Comparison of ENCODE assay signal across 18 cellular contexts in genomic region chr6:90399970-90400369, GRCh38.
DNase-seq lines count a peak whose midpoint lies in the region; ATAC-seq and TF ChIP-seq lines count a peak whose summit lies in the region.
"Had no signal": no experiment of that assay in that cellular context is flagged by ENCODE, and none has a peak within 500 bp of the region (broad histone marks: within the 10 kb centered on the region; RNA-seq: fewer than 3 reads in every experiment).

No MANE protein-coding gene starts in this region.

- H3K4me3 Mint-ChIP-seq in activated CD4-positive, alpha-beta T cell treated with anti-CD3 and anti-CD28 coated beads for 36 hours: peak overlapping the region; percentile 62
- H3K4me3 Mint-ChIP-seq: CD14-positive monocyte; dendritic cell treated with granulocyte-macrophage colony-stimulating factor and Interleukin-4, amounts not matched to agents 40 ng/mL and 50 ng/mL, for 4 days; H9 had no signal

- WGBS in suprapubic skin: 76% methylated on average over 12 of the region's 12 CpGs

- intact Hi-C loops in activated CD4-positive, alpha-beta T cell treated with anti-CD3 and anti-CD28 coated beads for 36 hours (cut with DNase I, micrococcal nuclease): loop anchor here (2.0 to 5.0 kb wide), 5 partner anchors 67 to 448 kb away; partner anchors contain the start of gene MAP3K7 (in 1 of the 2)
- intact Hi-C loops in gastrocnemius medialis (cut with DNase I; ENCODE audit: low total_unique reads): loop anchor here (10.0 kb wide), 1 partner anchor 425 kb away; no protein-coding TSS in a partner anchor

- H3K27me3 ChIP-seq in suprapubic skin: peaks cover 7% of the 10 kb centered on the region
- peaks cover 0 to 5% (median 4%) of the 10 kb centered on the region in 3 donors for H3K27me3 ChIP-seq in gastrocnemius medialis
- H3K27me3 ChIP-seq: gastroesophageal sphincter, right lobe of liver, upper lobe of left lung had no signal

- H3K4me3 ChIP-seq in HEK293 (ENCODE audit: low read depth, low read length) (no peak overlapping the region), suprapubic skin (no peak overlapping the region), gastrocnemius medialis (no peak overlapping the region)
- H3K4me3 ChIP-seq: gastroesophageal sphincter, left ventricle myocardium inferior, right lobe of liver, upper lobe of left lung had no signal

- CTCF ChIA-PET in activated CD4-positive, alpha-beta T cell treated with anti-CD3 and anti-CD28 coated beads for 36 hours (lab: Charles Lee): interaction anchor here (0.8 to 7.5 kb wide), 11 partner anchors 15 to 460 kb away, joined by 3 to 63 read pairs (median 5); no protein-coding TSS in a partner anchor
- CTCF ChIA-PET in HEK293 (lab: Yijun Ruan, JAX): interaction anchor here (0.6 to 1.6 kb wide), 5 partner anchors 12 to 217 kb away, joined by 3 to 7 read pairs (median 3); no protein-coding TSS in a partner anchor

- peak; percentile 61 for DNase-seq in activated CD4-positive, alpha-beta T cell treated with anti-CD3 and anti-CD28 coated beads for 36 hours
- DNase-seq in activated CD4-positive, alpha-beta T cell treated with anti-CD3 and anti-CD28 coated beads, Interleukin-2, amount 50 U/mL, for 1 hour: no peak
- DNase-seq in activated CD8-positive, alpha-beta memory T cell treated with anti-CD3 and anti-CD28 coated beads, Interleukin-2, amount 50 U/mL, for 24 hours (ENCODE audit: extremely low read depth): peak; percentile 32
- DNase-seq in left kidney (ENCODE audit: low read depth, low spot score) (peak; percentile 32), NCI-H1436 treated with DMSO at 0.1 percent for 48 hours (lab: John Stamatoyannopoulos, UW) (no peak), suprapubic skin (ENCODE audit: low spot score in 2 of 2) (no peak), gastrocnemius medialis (no peak)
- DNase-seq: DMS79 treated with DMSO at 0.1 percent for 48 hours, H9, left ventricle myocardium inferior, NCI-H1694, NCI-H510A, right lobe of liver had no signal

- H3K27ac Mint-ChIP-seq in activated CD4-positive, alpha-beta T cell treated with anti-CD3 and anti-CD28 coated beads for 36 hours: peak overlapping the region; percentile 94
- H3K27ac Mint-ChIP-seq: dendritic cell treated with granulocyte-macrophage colony-stimulating factor and Interleukin-4, amounts not matched to agents 40 ng/mL and 50 ng/mL, for 4 days; H9 had no signal

- H3K4me1 Mint-ChIP-seq in activated CD4-positive, alpha-beta T cell treated with anti-CD3 and anti-CD28 coated beads for 36 hours: peaks cover 90% of the 10 kb centered on the region

- no peaks in the 10 kb centered on the region for H3K27me3 Mint-ChIP-seq in activated CD4-positive, alpha-beta T cell treated with anti-CD3 and anti-CD28 coated beads for 36 hours
- H3K27me3 Mint-ChIP-seq: dendritic cell treated with granulocyte-macrophage colony-stimulating factor and Interleukin-4, amounts not matched to agents 40 ng/mL and 50 ng/mL, for 4 days had no signal

- POLR2A ChIA-PET in activated CD4-positive, alpha-beta T cell treated with anti-CD3 and anti-CD28 coated beads for 36 hours (lab: Charles Lee): interaction anchor here (1.0 to 2.1 kb wide), 3 partner anchors 12 to 60 kb away, joined by 3 to 10 read pairs (median 6); no protein-coding TSS in a partner anchor
- POLR2A ChIA-PET in HEK293 (lab: Yijun Ruan, JAX): interaction anchor here (0.6 kb wide), 1 partner anchor 109 kb away, joined by 3 read pairs; no protein-coding TSS in a partner anchor

- no peak for TF ChIP-seq EP300 in suprapubic skin (IDR thresholded peaks at IDR 0.05)

- H3K27ac ChIP-seq in HEK293 (ENCODE audit: extremely low read depth, low read depth, low read length) (no peak overlapping the region), suprapubic skin (no peak overlapping the region), gastrocnemius medialis (no peak overlapping the region)
- H3K27ac ChIP-seq: gastroesophageal sphincter, left ventricle myocardium inferior, right lobe of liver, upper lobe of left lung had no signal

- in situ Hi-C loops in gastrocnemius medialis (cut with MboI; ENCODE audit: low sequenced_read_pairs in 4 of 4): loop anchor here in 3 of 4 donors (5.0 to 10.0 kb wide), 6 partner anchors 77 to 465 kb away; no protein-coding TSS in a partner anchor

- H3K4me1 ChIP-seq in HEK293 (ENCODE audit: control insufficient read depth, insufficient read depth, low read length) (0 out of 2 replicates have a peak, but pooled peaks cover 4% of the 10 kb centered on the region), suprapubic skin (peaks cover 5% of the 10 kb centered on the region), gastrocnemius medialis (peaks cover 4 to 9% of the 10 kb centered on the region in 2 donors)
- H3K4me1 ChIP-seq: gastroesophageal sphincter, right lobe of liver had no signal

- no peak for ATAC-seq in activated CD4-positive, alpha-beta T cell treated with anti-CD3 and anti-CD28 coated beads for 36 hours
- ATAC-seq in gastrocnemius medialis: no peak
- ATAC-seq: gastroesophageal sphincter, right lobe of liver had no signal

- H3K9me3 Mint-ChIP-seq in activated CD4-positive, alpha-beta T cell treated with anti-CD3 and anti-CD28 coated beads for 36 hours (ENCODE audit: low read depth): no peaks in the 10 kb centered on the region
- H3K9me3 Mint-ChIP-seq: dendritic cell treated with granulocyte-macrophage colony-stimulating factor and Interleukin-4, amounts not matched to agents 40 ng/mL and 50 ng/mL, for 4 days; H9 had no signal

- H3K9me3 ChIP-seq in HEK293 (ENCODE audit: control insufficient read depth, insufficient read depth, low read depth, low read length): no peaks in the 10 kb centered on the region
- no peaks in the 10 kb centered on the region for H3K9me3 ChIP-seq in suprapubic skin
- no peaks in the 10 kb centered on the region for H3K9me3 ChIP-seq in gastrocnemius medialis
- H3K9me3 ChIP-seq: gastroesophageal sphincter, left ventricle myocardium inferior, right lobe of liver, upper lobe of left lung had no signal

- H3K36me3 Mint-ChIP-seq in activated CD4-positive, alpha-beta T cell treated with anti-CD3 and anti-CD28 coated beads for 36 hours (ENCODE audit: low read depth): peaks cover 11% of the 10 kb centered on the region
- H3K36me3 Mint-ChIP-seq: CD14-positive monocyte had no signal

- no peak for TF ChIP-seq POLR2A in suprapubic skin (IDR thresholded peaks at IDR 0.05)
- no peak for TF ChIP-seq POLR2A in gastrocnemius medialis (IDR thresholded peaks at IDR 0.05)

- no peaks in the 10 kb centered on the region for H3K36me3 ChIP-seq in HEK293 (ENCODE audit: control insufficient read depth in 2 of 2, insufficient read depth in 1 of 2, low read length in 2 of 2)
- no peaks in the 10 kb centered on the region for H3K36me3 ChIP-seq in suprapubic skin
- no peaks in the 10 kb centered on the region for H3K36me3 ChIP-seq in gastrocnemius medialis
- H3K36me3 ChIP-seq: gastroesophageal sphincter, left ventricle myocardium inferior, right lobe of liver, upper lobe of left lung had no signal

- TF ChIP-seq CTCF in HEK293 (tag by site-specific recombination; IDR thresholded peaks at IDR 0.05): no peak
- TF ChIP-seq CTCF in suprapubic skin (IDR thresholded peaks at IDR 0.05): no peak
- TF ChIP-seq CTCF in gastrocnemius medialis (IDR thresholded peaks at IDR 0.05 in 4 of 5, conservative IDR thresholded peaks at IDR 0.05 in 1 of 5): no peak

TF ChIP-seq in HEK293, 187 proteins besides CTCF, POLR2A, EP300 and RAD21:
- 0 out of 2 replicates have a peak, but pooled peaks have one; percentile 31 for TF ChIP-seq SP7 (tag by site-specific recombination; IDR thresholded peaks at IDR 0.05)
- no peak for TF ChIP-seq PRDM6 (tag by site-specific recombination; IDR thresholded peaks at IDR 0.05)
- TF ChIP-seq ZFHX2 (tag by site-specific recombination; conservative IDR thresholded peaks at IDR 0.05): peak; percentile 95
- TF ChIP-seq ZBTB44 (tag by site-specific recombination; IDR thresholded peaks at IDR 0.05): no peak
- no peak for TF ChIP-seq ZSCAN30 (tag by site-specific recombination; IDR thresholded peaks at IDR 0.05)
- peak; percentile 90 for TF ChIP-seq EGR2 (tag by site-specific recombination; IDR thresholded peaks at IDR 0.05; ENCODE audit: low read depth)

Comparison
In these comparisons a context has a peak if more than half of its experiments do, and no peak if none do; other contexts are left out.
1. DNase-seq: peak in activated CD4-positive, alpha-beta T cell treated with anti-CD3 and anti-CD28 coated beads for 36 hours (single experiment), activated CD8-positive, alpha-beta memory T cell treated with anti-CD3 and anti-CD28 coated beads, Interleukin-2, amount 50 U/mL, for 24 hours (single experiment) and left kidney (single experiment); none in activated CD4-positive, alpha-beta T cell treated with anti-CD3 and anti-CD28 coated beads, Interleukin-2, amount 50 U/mL, for 1 hour (single experiment), NCI-H1436 treated with DMSO at 0.1 percent for 48 hours (single experiment), suprapubic skin (0 of 2) and gastrocnemius medialis (0 of 2).